9 cellular contexts compared by ENCODE assay signal in the genomic region with DNA sequence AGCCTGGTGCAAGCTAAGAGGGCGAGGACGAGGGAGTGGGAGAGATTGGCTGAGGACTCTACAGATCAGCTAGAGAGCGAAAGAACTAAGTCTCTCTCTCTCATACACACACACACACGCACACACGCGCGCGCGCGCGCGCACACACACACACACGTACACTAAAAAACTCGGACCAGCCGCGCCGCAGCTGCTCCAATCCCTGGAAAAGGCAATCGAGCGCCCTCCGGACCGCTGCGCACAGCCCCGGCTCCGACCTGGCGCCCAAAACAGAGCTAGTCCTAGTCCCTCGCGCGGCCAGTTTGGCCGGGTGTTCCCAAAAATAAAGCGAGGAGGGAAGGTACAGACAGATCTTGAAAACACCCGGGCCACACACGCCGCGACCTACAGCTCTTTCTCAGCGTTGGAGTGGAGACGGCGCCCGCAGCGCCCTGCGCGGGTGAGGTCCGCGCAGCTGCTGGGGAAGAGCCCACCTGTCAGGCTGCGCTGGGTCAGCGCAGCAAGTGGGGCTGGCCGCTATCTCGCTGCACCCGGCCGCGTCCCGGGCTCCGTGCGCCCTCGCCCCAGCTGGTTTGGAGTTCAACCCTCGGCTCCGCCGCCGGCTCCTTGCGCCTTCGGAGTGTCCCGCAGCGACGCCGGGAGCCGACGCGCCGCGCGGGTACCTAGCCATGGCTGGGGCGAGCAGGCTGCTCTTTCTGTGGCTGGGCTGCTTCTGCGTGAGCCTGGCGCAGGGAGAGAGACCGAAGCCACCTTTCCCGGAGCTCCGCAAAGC. TPM values are rescaled to one million over a fixed set of nuclear protein-coding genes. Genes with fewer than 3 reads are reported as not detected.
DNase-seq lines count a peak whose midpoint lies in the region; ATAC-seq and TF ChIP-seq lines count a peak whose summit lies in the region.
"Had no signal": no experiment of that assay in that cellular context is flagged by ENCODE, and none has a peak within 500 bp of the region (broad histone marks: within the 10 kb centered on the region; RNA-seq: fewer than 3 reads in every experiment).

A gene with protein sequence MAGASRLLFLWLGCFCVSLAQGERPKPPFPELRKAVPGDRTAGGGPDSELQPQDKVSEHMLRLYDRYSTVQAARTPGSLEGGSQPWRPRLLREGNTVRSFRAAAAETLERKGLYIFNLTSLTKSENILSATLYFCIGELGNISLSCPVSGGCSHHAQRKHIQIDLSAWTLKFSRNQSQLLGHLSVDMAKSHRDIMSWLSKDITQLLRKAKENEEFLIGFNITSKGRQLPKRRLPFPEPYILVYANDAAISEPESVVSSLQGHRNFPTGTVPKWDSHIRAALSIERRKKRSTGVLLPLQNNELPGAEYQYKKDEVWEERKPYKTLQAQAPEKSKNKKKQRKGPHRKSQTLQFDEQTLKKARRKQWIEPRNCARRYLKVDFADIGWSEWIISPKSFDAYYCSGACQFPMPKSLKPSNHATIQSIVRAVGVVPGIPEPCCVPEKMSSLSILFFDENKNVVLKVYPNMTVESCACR (plus strand): TSS at position 92 of the 772 bp plus-strand sequence. CDS start 577 bp downstream, at position 669.

- no peaks in the 10 kb centered on the region for H3K36me3 Mint-ChIP-seq in Caco-2 (ENCODE audit: insufficient read depth, unreplicated experiment)
- no peaks in the 10 kb centered on the region for H3K36me3 Mint-ChIP-seq in activated naive CD8-positive, alpha-beta T cell

- no peaks in the 10 kb centered on the region for H3K9me3 ChIP-seq in Caco-2

- TF ChIP-seq CTCF in Caco-2 (IDR thresholded peaks at IDR 0.05; ENCODE audit: insufficient read depth in 1 of 2, low read depth in 1 of 2, low read length in 1 of 2, severe bottlenecking in 1 of 2, unreplicated experiment in 1 of 2) (no peak), RWPE1 (conservative IDR thresholded peaks at IDR 0.05; ENCODE audit: low read depth) (no peak)

- H3K36me3 ChIP-seq in Caco-2 (ENCODE audit: control insufficient read depth, insufficient read depth, low read length): no peaks in the 10 kb centered on the region

- peaks cover 36% of the 10 kb centered on the region for H3K27me3 Mint-ChIP-seq in Caco-2 (ENCODE audit: insufficient read depth, unreplicated experiment)
- peaks cover 41% of the 10 kb centered on the region for H3K27me3 Mint-ChIP-seq in activated naive CD8-positive, alpha-beta T cell

- DNase-seq in Caco-2 (peak in 1 of 2 experiments; percentile 2), HS-5 (ENCODE audit: low read depth) (peak; percentile 9), middle frontal gyrus (ENCODE audit: extremely low spot score, low spot score) (no peak), RWPE1 (ENCODE audit: low spot score) (no peak)

- no peaks in the 10 kb centered on the region for H3K4me1 ChIP-seq in Caco-2

- peaks cover 1% of the 10 kb centered on the region; the same call in 1 of the 2 replicates for H3K27me3 ChIP-seq in Caco-2 (replicated peaks; ENCODE audit: control insufficient read depth, insufficient read depth, low read length)

- no TSS peak for BruUV-seq in Caco-2 (replicated peaks; lab: Mats Ljungman, UMichigan)

- POLR2A ChIA-PET in Caco-2 (lab: Charles Lee) (no interaction called here), RWPE1 (lab: Yijun Ruan, JAX; ENCODE audit: low non-redundant PET) (no interaction called here)

- H3K9me3 Mint-ChIP-seq in Caco-2 (ENCODE audit: unreplicated experiment): no peaks in the 10 kb centered on the region
- no peaks in the 10 kb centered on the region for H3K9me3 Mint-ChIP-seq in activated naive CD8-positive, alpha-beta T cell (ENCODE audit: low read depth)

- no peak within 1 kb of the TSS for H3K27ac Mint-ChIP-seq in Caco-2 (ENCODE audit: unreplicated experiment)
- H3K27ac Mint-ChIP-seq in activated naive CD8-positive, alpha-beta T cell: no peak within 1 kb of the TSS

- intact Hi-C loops in Caco-2 (cut with micrococcal nuclease; ENCODE audit: unreplicated experiment): no loop called here

- no peak within 1 kb of the TSS for H3K27ac ChIP-seq in skin epidermis
- H3K27ac ChIP-seq in RWPE1: no peak within 1 kb of the TSS

- H3K4me3 ChIP-seq in Caco-2 (ENCODE audit: low read depth, low read length) (no peak within 1 kb of the TSS), iPS-11a (ENCODE audit: low read depth, low read length) (peak within 1 kb of the TSS; percentile 57), skin epidermis (peak within 1 kb of the TSS in 4 of 7 experiments; percentile 8 to 41 (median 26))
- H3K4me3 ChIP-seq: K562 had no signal

- no peak for ATAC-seq in HG03565 (IDR thresholded peaks at IDR 0.05; ENCODE audit: unreplicated experiment)
- ATAC-seq: K562 had no signal

- CTCF ChIA-PET in Caco-2 (lab: Charles Lee): interaction anchor here (0.6 to 1.0 kb wide), 3 partner anchors 39 to 696 kb away, joined by 3 read pairs; partner anchors contain the start of gene CFAP299
- CTCF ChIA-PET in RWPE1 (lab: Yijun Ruan, JAX): interaction anchor here (0.5 to 2.0 kb wide), 5 partner anchors 7 to 527 kb away, joined by 3 to 6 read pairs (median 3); no protein-coding TSS in a partner anchor

- H3K4me3 Mint-ChIP-seq in Caco-2 (ENCODE audit: unreplicated experiment): peak within 1 kb of the TSS; percentile 69
- peak within 1 kb of the TSS; percentile 87 for H3K4me3 Mint-ChIP-seq in activated naive CD8-positive, alpha-beta T cell

- peaks cover 14% of the 10 kb centered on the region for H3K4me1 Mint-ChIP-seq in Caco-2 (ENCODE audit: low read depth, unreplicated experiment)
- H3K4me1 Mint-ChIP-seq in activated naive CD8-positive, alpha-beta T cell (ENCODE audit: low read depth): peaks cover 14% of the 10 kb centered on the region

RNA-seq across cellular contexts. Expression of the gene that starts here (rescaled TPM):
- total RNA-seq in Caco-2 (2022): not detected in 2 replicates
- total RNA-seq: K562 had no signal
